ENCODE assay signal across 16 cellular contexts in the genomic region with DNA sequence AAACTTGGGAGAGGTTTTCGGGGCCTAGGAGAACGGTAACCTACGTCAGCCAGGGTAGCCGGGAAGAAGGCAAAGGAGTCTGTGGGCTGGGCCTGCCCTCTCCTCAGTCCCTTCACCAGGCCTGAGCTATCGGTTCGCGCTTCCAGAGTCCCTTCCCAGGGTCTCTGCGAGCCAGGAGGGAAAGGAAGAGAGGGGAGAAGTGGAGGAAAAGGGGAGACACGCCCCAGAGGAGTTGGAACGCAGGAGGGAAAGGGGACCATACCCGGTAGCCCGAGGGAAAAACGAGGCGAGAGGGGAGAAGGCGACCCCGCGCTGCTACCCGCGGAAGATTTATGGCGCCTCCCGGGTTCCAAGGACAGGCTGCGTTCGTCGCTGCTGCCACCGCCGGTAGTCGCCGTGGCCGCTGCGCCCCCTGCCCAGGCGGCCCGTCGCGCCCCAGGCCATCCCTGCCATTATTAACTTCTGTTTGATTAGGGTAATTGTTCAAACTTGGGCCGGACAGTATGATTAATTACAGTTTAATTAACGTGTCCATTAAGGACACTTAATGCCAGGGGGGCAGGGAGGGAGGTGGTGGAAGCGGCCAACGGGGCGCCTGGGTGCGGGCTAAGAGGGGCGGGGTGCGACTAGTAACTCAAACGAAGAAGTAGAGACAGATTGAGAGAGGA. TPM values are rescaled to one million over a fixed set of nuclear protein-coding genes. Genes with fewer than 3 reads are reported as not detected.
DNase-seq lines count a peak whose midpoint lies in the region; ATAC-seq, FAIRE-seq and TF ChIP-seq lines count a peak whose summit lies in the region.
"Had no signal": no experiment of that assay in that cellular context is flagged by ENCODE, and none has a peak within 500 bp of the region (broad histone marks: within the 10 kb centered on the region; RNA-seq: fewer than 3 reads in every experiment).

No MANE protein-coding gene starts in this region.

- no peak overlapping the region for H4K5ac ChIP-seq in H9 (ENCODE audit: insufficient read length, low read depth, low read length)

- peak overlapping the region; percentile 85 for H3K27ac Mint-ChIP-seq in T-helper 1 cell treated with Interleukin-12 subunit alpha and Interleukin-12 subunit beta and Interleukin-4 antibody, amounts not matched to agents 30 μg/mL and 1 μg/mL, for 36 hours
- no peak overlapping the region for H3K27ac Mint-ChIP-seq in H9
- H3K27ac Mint-ChIP-seq in effector memory CD8-positive, alpha-beta T cell = peak overlapping the region in 1 of 2 donors; percentile 13

- no peak for ATAC-seq in effector memory CD8-positive, alpha-beta T cell (replicated peaks)
- no peak for ATAC-seq in GM18907 (IDR thresholded peaks at IDR 0.05; ENCODE audit: unreplicated experiment)

- no peaks in the 10 kb centered on the region for H3K9me3 ChIP-seq in H9 (ENCODE audit: control insufficient read depth, low read depth, low read length)
- no peaks in the 10 kb centered on the region for H3K9me3 ChIP-seq in PC-9 (ENCODE audit: insufficient read depth, low read depth)
- H3K9me3 ChIP-seq: upper lobe of right lung had no signal

- H3K36me3 ChIP-seq in PC-9 (ENCODE audit: low read depth) = no peaks in the 10 kb centered on the region
- H3K36me3 ChIP-seq: upper lobe of right lung had no signal

- H3K4me2 ChIP-seq in H9 (ENCODE audit: insufficient read depth, insufficient read length, low read length) (peak overlapping the region; percentile 34), PC-9 (no peak overlapping the region)

- H2AFZ ChIP-seq in H9 (ENCODE audit: low read length) = no peak overlapping the region
- H2AFZ ChIP-seq in PC-9 = no peak overlapping the region

- H2BK12ac ChIP-seq in H9 (ENCODE audit: insufficient read length, low read depth, low read length) = no peak overlapping the region

- H3K4me3 Mint-ChIP-seq in T-helper 1 cell treated with Interleukin-12 subunit alpha and Interleukin-12 subunit beta and Interleukin-4 antibody, amounts not matched to agents 30 μg/mL and 1 μg/mL, for 36 hours = peak overlapping the region; percentile 44
- H3K4me3 Mint-ChIP-seq in H9 = peak overlapping the region; percentile 24 to 77
- H3K4me3 Mint-ChIP-seq in effector memory CD8-positive, alpha-beta T cell = peak overlapping the region; percentile 58 to 67

- H3K23ac ChIP-seq in H9 (ENCODE audit: insufficient read length, low read depth, low read length) = no peak overlapping the region

- CTCF ChIA-PET in PC-9 (lab: Charles Lee) = no interaction called here

- H3K4me3 ChIP-seq in PC-9 = no peak overlapping the region
- H3K4me3 ChIP-seq: upper lobe of right lung had no signal

- no peak overlapping the region for H3K4ac ChIP-seq in H9 (ENCODE audit: low read depth, low read length)

- peaks cover 88% of the 10 kb centered on the region for H3K27me3 Mint-ChIP-seq in T-helper 1 cell treated with Interleukin-12 subunit alpha and Interleukin-12 subunit beta and Interleukin-4 antibody, amounts not matched to agents 30 μg/mL and 1 μg/mL, for 36 hours (ENCODE audit: low read depth)
- peaks cover 94% of the 10 kb centered on the region for H3K27me3 Mint-ChIP-seq in H9 (ENCODE audit: low read depth)
- H3K27me3 Mint-ChIP-seq in effector memory CD8-positive, alpha-beta T cell = peaks cover 75 to 97% of the 10 kb centered on the region in 2 donors

- no peaks in the 10 kb centered on the region for H3K9me2 ChIP-seq in PC-9 (ENCODE audit: insufficient read depth)

- no peak overlapping the region for H3K18ac ChIP-seq in H9 (ENCODE audit: insufficient read length, low read depth, low read length)

- H2BK120ac ChIP-seq in H9 (ENCODE audit: low read depth, low read length, poor library complexity, severe bottlenecking) = no peak overlapping the region

- H3F3A ChIP-seq in PC-9 (ENCODE audit: insufficient read depth, low read depth) = no peaks in the 10 kb centered on the region

- POLR2A ChIA-PET in PC-9 (lab: Charles Lee; ENCODE audit: unreplicated experiment) = no interaction called here

- peaks cover 18% of the 10 kb centered on the region for H3K4me1 Mint-ChIP-seq in T-helper 1 cell treated with Interleukin-12 subunit alpha and Interleukin-12 subunit beta and Interleukin-4 antibody, amounts not matched to agents 30 μg/mL and 1 μg/mL, for 36 hours (ENCODE audit: low read depth)
- H3K4me1 Mint-ChIP-seq in H9 = peaks cover 27 to 53% of the 10 kb centered on the region in 2 experiments
- H3K4me1 Mint-ChIP-seq in effector memory CD8-positive, alpha-beta T cell (ENCODE audit: low read depth in 2 of 2) = peaks cover 33 to 42% of the 10 kb centered on the region in 2 donors

- H3T11ph ChIP-seq in H9 (ENCODE audit: low read length) = no peak overlapping the region

- H3K79me1 ChIP-seq in H9 (ENCODE audit: insufficient read depth, low read depth, low read length, poor library complexity, severe bottlenecking) = no peaks in the 10 kb centered on the region

- no TSS peak for BruUV-seq in PC-9 (replicated peaks; lab: Mats Ljungman, UMichigan)

- H3K14ac ChIP-seq in H9 (ENCODE audit: insufficient read depth, low read length) = no peak overlapping the region; the same call in 1 of the 2 replicates

- no peak overlapping the region for H4K8ac ChIP-seq in H9 (replicated peaks; ENCODE audit: insufficient read length, low read depth, low read length)

- H2BK5ac ChIP-seq in H9 (ENCODE audit: insufficient read length, low read length) = no peak overlapping the region

- no peak overlapping the region for H3K56ac ChIP-seq in H9 (ENCODE audit: insufficient read length, low read depth, low read length)

- H3K9ac ChIP-seq in H9 (ENCODE audit: extremely low read depth, insufficient read length, low read length) = no peak overlapping the region

- H3K27ac ChIP-seq in H9 (ENCODE audit: insufficient read length, low read depth, low read length) (no peak overlapping the region), PC-9 (no peak overlapping the region)
- H3K27ac ChIP-seq: upper lobe of right lung had no signal

- no peak for DNase-seq in T-helper 1 cell
- DNase-seq in H9 = no peak
- no peak for DNase-seq in effector memory CD8-positive, alpha-beta T cell
- DNase-seq in posterior vena cava (ENCODE audit: low spot score) = peak; percentile 44
- DNase-seq in RCC 7860 (ENCODE audit: low spot score) = no peak
- DNase-seq in PC-9 = no peak
- DNase-seq: activated CD8-positive, alpha-beta memory T cell treated with anti-CD3 and anti-CD28 coated beads, Interleukin-2, amount 50 U/mL, for 48 hours; MV-4-11; NCI-H446; upper lobe of right lung had no signal

- TF ChIP-seq CTCF in H9 (conservative IDR thresholded peaks at IDR 0.05) (no peak), PC-9 (conservative IDR thresholded peaks at IDR 0.05) (no peak)

- 0 out of 2 replicates have a peak, but pooled peaks cover 2% of the 10 kb centered on the region for H3K4me1 ChIP-seq in H9 (ENCODE audit: insufficient read depth, low read length)
- H3K4me1 ChIP-seq in PC-9 (replicated peaks; ENCODE audit: insufficient read depth) = no peaks in the 10 kb centered on the region

- no peak overlapping the region for H2BK15ac ChIP-seq in H9 (ENCODE audit: low read depth, low read length)

- H3K36me3 Mint-ChIP-seq in T-helper 1 cell treated with Interleukin-12 subunit alpha and Interleukin-12 subunit beta and Interleukin-4 antibody, amounts not matched to agents 30 μg/mL and 1 μg/mL, for 36 hours (ENCODE audit: low read depth) = peaks cover 4% of the 10 kb centered on the region
- H3K36me3 Mint-ChIP-seq in H9 (ENCODE audit: insufficient read depth in 1 of 3, low read depth in 3 of 3) = peaks cover 0 to 4% (median 0%) of the 10 kb centered on the region in 3 experiments; a peak in 4 of 7 replicates
- H3K36me3 Mint-ChIP-seq in effector memory CD8-positive, alpha-beta T cell (ENCODE audit: insufficient read depth) = peaks cover 12% of the 10 kb centered on the region

- no peaks in the 10 kb centered on the region for H3K79me2 ChIP-seq in H9 (ENCODE audit: insufficient read depth, low read length)
- no peaks in the 10 kb centered on the region for H3K79me2 ChIP-seq in PC-9 (ENCODE audit: low read depth)

- no peak overlapping the region for H4K91ac ChIP-seq in H9 (ENCODE audit: insufficient read length, low read depth, low read length)

- peaks cover 3% of the 10 kb centered on the region for H4K20me1 ChIP-seq in H9 (ENCODE audit: control insufficient read depth, insufficient read depth, insufficient read length)
- no peaks in the 10 kb centered on the region for H4K20me1 ChIP-seq in PC-9 (ENCODE audit: insufficient read depth)

- H3K27me3 ChIP-seq in H9 (ENCODE audit: insufficient read depth, low read length) (peaks cover 81% of the 10 kb centered on the region), PC-9 (ENCODE audit: insufficient read depth, low read depth) (no peaks in the 10 kb centered on the region)

- no peak overlapping the region for H2BK20ac ChIP-seq in H9 (ENCODE audit: low read depth, low read length, poor library complexity, severe bottlenecking)

- no peaks in the 10 kb centered on the region for H3K9me3 Mint-ChIP-seq in T-helper 1 cell treated with Interleukin-12 subunit alpha and Interleukin-12 subunit beta and Interleukin-4 antibody, amounts not matched to agents 30 μg/mL and 1 μg/mL, for 36 hours
- H3K9me3 Mint-ChIP-seq in H9 = peaks cover 5 to 8% of the 10 kb centered on the region in 2 experiments; a peak in 3 of 5 replicates
- no peaks in the 10 kb centered on the region for H3K9me3 Mint-ChIP-seq in effector memory CD8-positive, alpha-beta T cell

- no peak for FAIRE-seq in RCC 7860 (lab: Jason Lieb, UNC)
- FAIRE-seq: endothelial cell of umbilical vein, TTC549 had no signal

- H2AK5ac ChIP-seq in H9 (ENCODE audit: insufficient read length, low read length) = no peak overlapping the region

- H3K23me2 ChIP-seq in H9 (ENCODE audit: insufficient read length, low read depth, low read length, poor library complexity, severe bottlenecking) = no peaks in the 10 kb centered on the region

- intact Hi-C loops in posterior vena cava (cut with DNase I) (no loop called here), PC-9 (cut with micrococcal nuclease; ENCODE audit: unreplicated experiment) (no loop called here)

- WGBS in H9 (ENCODE audit: extremely low coverage, insufficient read length, low lambda C conversion rate) = no CpG with 5 or more reads among the region's 43 CpGs

RNA-seq across cellular contexts. Expression of a gene that starts 3.4 kb away (rescaled TPM):
- total RNA-seq in H9 (2021) (0.13 TPM in 2 replicates), posterior vena cava (under 1 TPM; 0.51 to 0.76 TPM), PC-9 (2021) (0.13 and 0.40 TPM in 2 replicates)
- total RNA-seq: H4, RPMI7951 had no signal

RNA-seq across cellular contexts. Expression of a gene that starts 17.9 kb away (rescaled TPM):
- total RNA-seq in H9 (2021) = not detected in 2 replicates
- not detected for total RNA-seq in posterior vena cava
- total RNA-seq in PC-9 (2021) = not detected in 2 replicates
- total RNA-seq: endothelial cell of umbilical vein, H4, RPMI7951, upper lobe of right lung had no signal
